In genomic region chr15:45338417-45338816, GRCh38 we compare ENCODE assay signal across 1 cellular context.
TF ChIP-seq lines count a peak whose summit lies in the region.

No MANE protein-coding gene starts in this region.

TF ChIP-seq in HepG2, 621 proteins besides CTCF, POLR2A, EP300 and RAD21 (continued from another document):
- TF ChIP-seq ZBTB26 (CRISPR knock-in tag; IDR thresholded peaks at IDR 0.05; ENCODE audit: borderline replicate concordance) = no peak
- TF ChIP-seq TCF12 (IDR thresholded peaks at IDR 0.05) = no peak
- TF ChIP-seq TCF12 (CRISPR knock-in tag; IDR thresholded peaks at IDR 0.05) = no peak
- peak; percentile 53; the same call in 1 of the 2 replicates for TF ChIP-seq ARID5B (CRISPR knock-in tag; IDR thresholded peaks at IDR 0.05)
- peak; percentile 52 for TF ChIP-seq FOXP4 (CRISPR knock-in tag; IDR thresholded peaks at IDR 0.05)
- TF ChIP-seq BHLHE40 (IDR thresholded peaks at IDR 0.05; ENCODE audit: low read length) = no peak
- 0 out of 2 replicates have a peak, but pooled peaks have one; percentile 21 for TF ChIP-seq GATAD2A (CRISPR knock-in tag; IDR thresholded peaks at IDR 0.05)
- no peak for TF ChIP-seq CBX1 (IDR thresholded peaks at IDR 0.05; ENCODE audit: low read depth)
- peak; percentile 18; the same call in 1 of the 2 replicates for TF ChIP-seq POGZ (CRISPR knock-in tag; IDR thresholded peaks at IDR 0.05)
- 0 out of 2 replicates have a peak, but pooled peaks have one; percentile 21 for TF ChIP-seq RXRB (CRISPR knock-in tag; IDR thresholded peaks at IDR 0.05; ENCODE audit: borderline replicate concordance)
- 0 out of 2 replicates have a peak, but pooled peaks have one; percentile 44 for TF ChIP-seq PPARG (CRISPR knock-in tag; conservative IDR thresholded peaks at IDR 0.05)
- TF ChIP-seq CBFB (CRISPR knock-in tag; IDR thresholded peaks at IDR 0.05) = peak; percentile 64
- TF ChIP-seq NR2F2 (IDR thresholded peaks at IDR 0.05; ENCODE audit: borderline replicate concordance, low read depth) = peak; percentile 47; the same call in 1 of the 2 replicates
- TF ChIP-seq ELF4 (CRISPR knock-in tag; IDR thresholded peaks at IDR 0.05; ENCODE audit: borderline replicate concordance) = no peak
- no peak for TF ChIP-seq SOX13 (IDR thresholded peaks at IDR 0.05)
- TF ChIP-seq SOX13 (CRISPR knock-in tag; conservative IDR thresholded peaks at IDR 0.05 in 1 of 2, IDR thresholded peaks at IDR 0.05 in 1 of 2) = peak in 1 of 2 experiments; percentile 64; a peak in 2 of 4 replicates
- TF ChIP-seq NR2F1 (CRISPR knock-in tag; IDR thresholded peaks at IDR 0.05) = no peak
- 0 out of 2 replicates have a peak, but pooled peaks have one; percentile 8 for TF ChIP-seq FOSL2 (CRISPR knock-in tag; IDR thresholded peaks at IDR 0.05)
- 0 out of 2 replicates have a peak, but pooled peaks have one; percentile 27 for TF ChIP-seq NFIC (IDR thresholded peaks at IDR 0.05; ENCODE audit: low read length)
- 0 out of 2 replicates have a peak, but pooled peaks have one; percentile 33 for TF ChIP-seq RCOR2 (CRISPR knock-in tag; IDR thresholded peaks at IDR 0.05)
- no peak for TF ChIP-seq ZNF260 (CRISPR knock-in tag; IDR thresholded peaks at IDR 0.05; ENCODE audit: borderline replicate concordance, low read depth)
- 0 out of 2 replicates have a peak, but pooled peaks have one; percentile 33 for TF ChIP-seq HOXA3 (CRISPR knock-in tag; IDR thresholded peaks at IDR 0.05)
- no peak for TF ChIP-seq ZFAT (CRISPR knock-in tag; conservative IDR thresholded peaks at IDR 0.05)
- 0 out of 2 replicates have a peak, but pooled peaks have one; percentile 47 for TF ChIP-seq HNF4A (CRISPR knock-in tag; IDR thresholded peaks at IDR 0.05)
- TF ChIP-seq LBX2 (CRISPR knock-in tag; IDR thresholded peaks at IDR 0.05; ENCODE audit: borderline replicate concordance) = no peak
- peak; percentile 45; the same call in 1 of the 2 replicates for TF ChIP-seq FOXA3 (CRISPR knock-in tag; IDR thresholded peaks at IDR 0.05)
- no peak for TF ChIP-seq NAIF1 (CRISPR knock-in tag; IDR thresholded peaks at IDR 0.05; ENCODE audit: borderline replicate concordance)
- TF ChIP-seq NCOA2 (CRISPR knock-in tag; IDR thresholded peaks at IDR 0.05) = peak; percentile 56; the same call in 1 of the 2 replicates
- no peak for TF ChIP-seq ZSCAN30 (CRISPR knock-in tag; IDR thresholded peaks at IDR 0.05)
- TF ChIP-seq GABPB1 (CRISPR knock-in tag; IDR thresholded peaks at IDR 0.05) = no peak
- peak; percentile 60; the same call in 1 of the 2 replicates for TF ChIP-seq GATA4 (IDR thresholded peaks at IDR 0.05; ENCODE audit: borderline replicate concordance, low read depth)
- peak; percentile 51 for TF ChIP-seq RARA (CRISPR knock-in tag; IDR thresholded peaks at IDR 0.05)
- no peak for TF ChIP-seq ZNF280B (CRISPR knock-in tag; IDR thresholded peaks at IDR 0.05; ENCODE audit: borderline replicate concordance)
- peak; percentile 54; the same call in 1 of the 2 replicates for TF ChIP-seq NR2F6 (IDR thresholded peaks at IDR 0.05)
- TF ChIP-seq NR2F6 (CRISPR knock-in tag; IDR thresholded peaks at IDR 0.05) = peak; percentile 61; the same call in 1 of the 2 replicates
- peak; percentile 75 for TF ChIP-seq ISL2 (CRISPR knock-in tag; IDR thresholded peaks at IDR 0.05)
TF ChIP-seq in HepG2: peak in this region for 30.
